ENCODE assay signal across 10 cellular contexts in the genomic region with DNA sequence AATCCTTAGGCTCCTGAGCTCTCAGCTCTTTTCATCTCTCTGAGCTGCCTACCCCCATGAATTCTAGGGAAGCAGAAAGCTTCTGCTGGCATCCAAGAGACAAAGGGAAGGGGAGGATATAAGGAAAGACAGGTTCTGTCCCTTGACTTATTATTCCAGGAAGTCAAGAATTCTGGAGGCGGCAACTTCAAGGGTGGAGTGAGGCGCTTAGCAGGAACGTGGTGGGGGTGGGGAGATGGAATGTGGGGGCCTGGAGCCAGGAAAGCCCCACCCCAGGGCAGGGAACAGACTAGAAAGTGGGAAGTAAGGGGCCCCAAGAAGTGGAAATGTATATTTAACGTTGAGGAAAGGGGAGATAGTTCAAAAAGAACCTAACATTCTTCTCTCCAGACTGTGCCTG. TPM values are rescaled to one million over a fixed set of nuclear protein-coding genes. Genes with fewer than 3 reads are reported as not detected.
DNase-seq lines count a peak whose midpoint lies in the region; ATAC-seq and TF ChIP-seq lines count a peak whose summit lies in the region.
"Had no signal": no experiment of that assay in that cellular context is flagged by ENCODE, and none has a peak within 500 bp of the region (broad histone marks: within the 10 kb centered on the region; RNA-seq: fewer than 3 reads in every experiment).

No MANE protein-coding gene starts in this region.

- H3K9ac ChIP-seq in mammary epithelial cell (ENCODE audit: insufficient read depth, low read length), result peak overlapping the region; percentile 75

- H2AFZ ChIP-seq in ACC112 (ENCODE audit: low read length, unreplicated experiment), result peak overlapping the region; percentile 20
- H2AFZ ChIP-seq in mammary epithelial cell (ENCODE audit: low read depth, low read length), result peak overlapping the region; percentile 87

- H4K20me1 ChIP-seq in mammary epithelial cell (ENCODE audit: insufficient read depth, low read length), result no peaks in the 10 kb centered on the region

- no peaks in the 10 kb centered on the region; the same call in none of the 2 replicates for H3K27me3 Mint-ChIP-seq in HFFc6 (ENCODE audit: insufficient read depth)
- peaks cover 0 to 2% (median 0%) of the 10 kb centered on the region in 5 donors for H3K27me3 Mint-ChIP-seq in naive thymus-derived CD4-positive, alpha-beta T cell

- H3K79me2 ChIP-seq in ACC112 (ENCODE audit: control insufficient read depth, insufficient read depth, low read length, unreplicated experiment) (peaks cover 13% of the 10 kb centered on the region), mammary epithelial cell (ENCODE audit: insufficient read depth, low read length) (no peaks in the 10 kb centered on the region)

- peak overlapping the region; percentile 39; the same call in 1 of the 2 replicates for H3K27ac ChIP-seq in ACC112 (ENCODE audit: low read depth, low read length)
- peak overlapping the region; percentile 55 for H3K27ac ChIP-seq in mammary epithelial cell (ENCODE audit: insufficient read depth, low read depth, low read length)
- no peak overlapping the region for H3K27ac ChIP-seq in naive thymus-derived CD4-positive, alpha-beta T cell (ENCODE audit: low read depth, low read length)

- peak overlapping the region; percentile 82 for H3K4me2 ChIP-seq in mammary epithelial cell (ENCODE audit: insufficient read depth, low read depth, low read length)

- intact Hi-C loops in mammary epithelial cell (cut with micrococcal nuclease), result no loop called here
- intact Hi-C loops in naive thymus-derived CD4-positive, alpha-beta T cell (cut with micrococcal nuclease), result loop anchor here (2.0 to 5.0 kb wide), 7 partner anchors 15 to 686 kb away; a partner anchor contains a TSS

- dilution Hi-C loops in mammary epithelial cell (cut with HindIII; ENCODE audit: low sequenced_read_pairs), result loop anchor here (5.0 kb wide), 2 partner anchors 49 to 91 kb away; a partner anchor contains a TSS

- peaks cover 8% of the 10 kb centered on the region; the same call in 1 of the 2 replicates for H3K36me3 ChIP-seq in ACC112 (ENCODE audit: insufficient read depth, low read length)
- H3K36me3 ChIP-seq in mammary epithelial cell (ENCODE audit: insufficient read depth, low read length), result no peaks in the 10 kb centered on the region
- H3K36me3 ChIP-seq in naive thymus-derived CD4-positive, alpha-beta T cell (ENCODE audit: control insufficient read depth in 2 of 3, insufficient read depth in 3 of 3, low read length in 3 of 3), result peaks cover 14 to 41% (median 22%) of the 10 kb centered on the region in 3 experiments

- H3K27me3 ChIP-seq in ACC112 (ENCODE audit: insufficient read depth, low read length) (no peaks in the 10 kb centered on the region), mammary epithelial cell (ENCODE audit: insufficient read depth, low read length) (no peaks in the 10 kb centered on the region)
- no peaks in the 10 kb centered on the region for H3K27me3 ChIP-seq in naive thymus-derived CD4-positive, alpha-beta T cell (ENCODE audit: control insufficient read depth in 2 of 2, insufficient read depth in 2 of 2, low read length in 2 of 2)

- peaks cover 11% of the 10 kb centered on the region for H3K4me1 ChIP-seq in ACC112 (ENCODE audit: control insufficient read depth, insufficient read depth, low read length, unreplicated experiment)
- H3K4me1 ChIP-seq in mammary epithelial cell (ENCODE audit: insufficient read depth, low read length), result peaks cover 15% of the 10 kb centered on the region
- peaks cover 13 to 17% of the 10 kb centered on the region in 2 donors for H3K4me1 ChIP-seq in naive thymus-derived CD4-positive, alpha-beta T cell (ENCODE audit: control insufficient read depth in 2 of 2, insufficient read depth in 2 of 2, low read length in 2 of 2)

- DNase-seq in HFFc6, result no peak
- no peak for DNase-seq in mammary epithelial cell
- DNase-seq in naive thymus-derived CD4-positive, alpha-beta T cell, result no peak
- no peak for DNase-seq in DMS 273 (lab: John Stamatoyannopoulos, UW; ENCODE audit: unreplicated experiment)
- DNase-seq in amniotic stem cell (lab: John Stamatoyannopoulos, UW), result no peak
- no peak for DNase-seq in DMS114 treated with DMSO at 0.1 percent for 48 hours (lab: John Stamatoyannopoulos, UW; ENCODE audit: unreplicated experiment)
- no peak for DNase-seq in NCI-H524 (lab: John Stamatoyannopoulos, UW)
- DNase-seq: activated CD4-positive, CD25-positive, alpha-beta regulatory T cell; NCI-H146 had no signal

- peak overlapping the region; percentile 92 for H3K4me3 Mint-ChIP-seq in HFFc6
- H3K4me3 Mint-ChIP-seq in naive thymus-derived CD4-positive, alpha-beta T cell, result peak overlapping the region; percentile 91 to 100 (median 94)

- POLR2A ChIA-PET in naive thymus-derived CD4-positive, alpha-beta T cell (lab: Charles Lee), result interaction anchor here (0.9 to 1.7 kb wide), 6 partner anchors 8 to 25 kb away, joined by 3 to 6 read pairs (median 4); a partner anchor contains a TSS

- peaks cover 24% of the 10 kb centered on the region for H3K4me1 Mint-ChIP-seq in HFFc6 (ENCODE audit: low read depth)
- H3K4me1 Mint-ChIP-seq in naive thymus-derived CD4-positive, alpha-beta T cell, result peaks cover 10 to 41% (median 32%) of the 10 kb centered on the region in 7 donors

- H3K27ac Mint-ChIP-seq in HFFc6, result peak overlapping the region; percentile 72
- peak overlapping the region in 1 of 9 donors; percentile 91 for H3K27ac Mint-ChIP-seq in naive thymus-derived CD4-positive, alpha-beta T cell

- in situ Hi-C loops in mammary epithelial cell (cut with MboI; ENCODE audit: low sequenced_read_pairs in 2 of 2), result no loop called here

- no peaks in the 10 kb centered on the region for H3K9me3 ChIP-seq in mammary epithelial cell (replicated peaks; ENCODE audit: insufficient read depth, low read length)
- H3K9me3 ChIP-seq in naive thymus-derived CD4-positive, alpha-beta T cell (ENCODE audit: control insufficient read depth in 2 of 3, low read length in 3 of 3), result no peaks in the 10 kb centered on the region

- H3K36me3 Mint-ChIP-seq in HFFc6 (ENCODE audit: low read depth), result peaks cover 14% of the 10 kb centered on the region; the same call in 1 of the 2 replicates
- H3K36me3 Mint-ChIP-seq in naive thymus-derived CD4-positive, alpha-beta T cell, result peaks cover 14 to 42% (median 25%) of the 10 kb centered on the region in 5 donors

- BruUV-seq in mammary epithelial cell (replicated peaks; lab: Mats Ljungman, UMichigan), result no TSS peak

- peak overlapping the region; percentile 95 for H3K4me3 ChIP-seq in ACC112 (ENCODE audit: low read depth, low read length)
- H3K4me3 ChIP-seq in mammary epithelial cell (replicated peaks in 1 of 3; ENCODE audit: insufficient read depth in 1 of 3, low read depth in 2 of 3, low read length in 3 of 3), result peak overlapping the region; percentile 53 to 69 (median 59)
- H3K4me3 ChIP-seq in naive thymus-derived CD4-positive, alpha-beta T cell (ENCODE audit: low read length), result peak overlapping the region; percentile 94

- 5% methylated on average over 3 of the region's 4 CpGs for WGBS in mammary epithelial cell (ENCODE audit: low coverage, missing lambda C conversion rate)

- CTCF ChIA-PET in mammary epithelial cell (lab: Charles Lee; ENCODE audit: low non-redundant PET), result no interaction called here
- CTCF ChIA-PET in naive thymus-derived CD4-positive, alpha-beta T cell (lab: Charles Lee), result interaction anchor here (4.2 kb wide), 1 partner anchor 18 kb away, joined by 48 read pairs; no protein-coding TSS in a partner anchor

- TF ChIP-seq CTCF in HFFc6 (IDR thresholded peaks at IDR 0.05), result no peak
- TF ChIP-seq CTCF in mammary epithelial cell (conservative IDR thresholded peaks at IDR 0.05 in 1 of 2, IDR thresholded peaks at IDR 0.05 in 1 of 2; ENCODE audit: extremely low read depth in 1 of 2, insufficient read depth in 1 of 2, low read depth in 1 of 2, low read length in 2 of 2), result no peak

- no peaks in the 10 kb centered on the region for H3K9me3 Mint-ChIP-seq in HFFc6
- peaks cover 0 to 2% (median 0%) of the 10 kb centered on the region in 11 donors for H3K9me3 Mint-ChIP-seq in naive thymus-derived CD4-positive, alpha-beta T cell

- ATAC-seq in naive thymus-derived CD4-positive, alpha-beta T cell, result no peak

RNA-seq across cellular contexts. Expression of a gene that starts 1.4 kb away (rescaled TPM):
- total RNA-seq in HFFc6 (2021; fragmentation: NEBNext Ultra II Directional; extraction: Animal tissue kit (Norgen Biotek cat#: 25700)), result 10 to 100 TPM; 77.3 to 99.3 (median 87.2) TPM
- 100 to 1,000 TPM in 1 of 2 donors, 10 to 100 TPM in 1; 61.1 to 127 TPM for total RNA-seq in mammary epithelial cell
- 48.3 TPM for polyA plus RNA-seq in mammary epithelial cell
- polyA minus RNA-seq in mammary epithelial cell, result 8.5 TPM
- total RNA-seq in naive thymus-derived CD4-positive, alpha-beta T cell, result 100 to 1,000 TPM in 3 of 5 experiments, 10 to 100 TPM in 2; 66.1 to 175 (median 137) TPM
- 10 to 100 TPM; 58.7 to 68.9 TPM for polyA plus RNA-seq in naive thymus-derived CD4-positive, alpha-beta T cell

RNA-seq across cellular contexts. Expression of a gene that starts 26.0 kb away (rescaled TPM):
- not detected for total RNA-seq in HFFc6 (2021; fragmentation: NEBNext Ultra II Directional; extraction: Animal tissue kit (Norgen Biotek cat#: 25700))
- not detected for total RNA-seq in mammary epithelial cell
- not detected for polyA plus RNA-seq in mammary epithelial cell
- polyA minus RNA-seq in mammary epithelial cell, result not detected
- not detected for total RNA-seq in naive thymus-derived CD4-positive, alpha-beta T cell
- not detected for polyA plus RNA-seq in naive thymus-derived CD4-positive, alpha-beta T cell

RNA-seq across cellular contexts. Expression of a gene that starts 49.9 kb away (rescaled TPM):
- total RNA-seq in HFFc6 (2021; fragmentation: NEBNext Ultra II Directional; extraction: Animal tissue kit (Norgen Biotek cat#: 25700)), result 100 to 1,000 TPM; 257 to 366 (median 308) TPM
- total RNA-seq in mammary epithelial cell, result 100 to 1,000 TPM in 1 of 2 donors, 10 to 100 TPM in 1; 47.2 to 140 TPM
- 253 TPM for polyA plus RNA-seq in mammary epithelial cell
- 356 TPM for polyA minus RNA-seq in mammary epithelial cell
- 100 to 1,000 TPM; 237 to 332 (median 275) TPM for total RNA-seq in naive thymus-derived CD4-positive, alpha-beta T cell
- 100 to 1,000 TPM; 586 to 659 TPM for polyA plus RNA-seq in naive thymus-derived CD4-positive, alpha-beta T cell
